ENCODE assay signal across 34 cellular contexts in the genomic region with DNA sequence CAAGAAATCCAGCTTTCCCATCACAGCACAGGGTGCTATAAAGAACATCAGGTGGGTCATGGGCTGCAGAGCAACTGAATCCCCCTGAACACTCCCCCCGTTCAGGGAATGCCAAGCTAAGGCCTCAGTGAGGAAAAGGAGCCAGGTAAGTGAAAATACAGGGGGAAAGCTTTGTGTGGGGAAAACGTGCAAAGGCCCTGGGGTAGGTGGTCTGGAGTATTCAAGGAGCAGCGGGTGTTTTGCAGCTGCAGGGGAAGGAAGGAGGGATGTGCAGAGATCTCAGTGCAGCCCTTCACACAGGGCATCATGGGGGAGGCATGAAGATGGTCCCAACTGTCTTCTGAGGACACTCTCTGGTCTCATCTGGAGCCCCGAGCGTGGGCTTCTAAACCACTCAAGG.
DNase-seq lines count a peak whose midpoint lies in the region; ATAC-seq, FAIRE-seq and TF ChIP-seq lines count a peak whose summit lies in the region.
"Had no signal": no experiment of that assay in that cellular context is flagged by ENCODE, and none has a peak within 500 bp of the region (broad histone marks: within the 10 kb centered on the region; RNA-seq: fewer than 3 reads in every experiment).

No MANE protein-coding gene starts in this region.

- POLR2A ChIA-PET in RWPE1 (lab: Yijun Ruan, JAX; ENCODE audit: low non-redundant PET), result no interaction called here

- H3K4me3 ChIP-seq in coronary artery, result no peak overlapping the region
- no peak overlapping the region for H3K4me3 ChIP-seq in muscle layer of colon (ENCODE audit: low read depth in 1 of 2, low read length in 2 of 2)
- H3K4me3 ChIP-seq in tibial artery, result no peak overlapping the region
- H3K4me3 ChIP-seq in WERI-Rb-1 (ENCODE audit: low read depth, low read length), result no peak overlapping the region
- H3K4me3 ChIP-seq: BLaER1, skin epidermis had no signal

- ATAC-seq in HG02610 (IDR thresholded peaks at IDR 0.05; ENCODE audit: unreplicated experiment), result no peak

- H3K27ac ChIP-seq in RWPE1, result peak overlapping the region; percentile 90
- H3K27ac ChIP-seq in coronary artery, result peak overlapping the region; percentile 67 to 91
- H3K27ac ChIP-seq in muscle layer of colon (ENCODE audit: low read depth, low read length), result peak overlapping the region; percentile 81
- H3K27ac ChIP-seq in tibial artery, result peak overlapping the region; percentile 77 to 87
- no peak overlapping the region for H3K27ac ChIP-seq in WERI-Rb-1
- H3K27ac ChIP-seq: KMS-11, neutrophil, VCaP had no signal

- H3K4me1 ChIP-seq in muscle layer of colon (ENCODE audit: insufficient read depth, low read length) (peaks cover 26% of the 10 kb centered on the region), tibial artery (peaks cover 4 to 42% (median 34%) of the 10 kb centered on the region in 4 donors)

- TF ChIP-seq CTCF in RWPE1 (conservative IDR thresholded peaks at IDR 0.05; ENCODE audit: low read depth) (no peak), coronary artery (IDR thresholded peaks at IDR 0.05) (no peak), tibial artery (IDR thresholded peaks at IDR 0.05) (no peak), WERI-Rb-1 (IDR thresholded peaks at IDR 0.05; ENCODE audit: low read depth, low read length) (no peak)

- H3K9ac ChIP-seq in muscle layer of colon (ENCODE audit: low read length), result no peak overlapping the region
- H3K9ac ChIP-seq: BLaER1, KMS-11 had no signal

- CTCF ChIA-PET in RWPE1 (lab: Yijun Ruan, JAX), result no interaction called here

- intact Hi-C loops in tibial artery (cut with DNase I; ENCODE audit: low total_unique reads), result loop anchor here (10.0 kb wide), 1 partner anchor 170 kb away; no protein-coding TSS in a partner anchor

- H3K36me3 ChIP-seq in muscle layer of colon (ENCODE audit: insufficient read depth, low read length), result no peaks in the 10 kb centered on the region
- no peaks in the 10 kb centered on the region for H3K36me3 ChIP-seq in tibial artery
- no peaks in the 10 kb centered on the region for H3K36me3 ChIP-seq in WERI-Rb-1
- H3K36me3 ChIP-seq: BLaER1, neutrophil had no signal

- H3K9me3 ChIP-seq in muscle layer of colon (ENCODE audit: low read length) (no peaks in the 10 kb centered on the region), tibial artery (no peaks in the 10 kb centered on the region), WERI-Rb-1 (ENCODE audit: severe bottlenecking) (peaks cover 3% of the 10 kb centered on the region)
- H3K9me3 ChIP-seq: neutrophil, psoas muscle had no signal

- no peak for FAIRE-seq in urothelium cell line (lab: Jason Lieb, UNC)
- FAIRE-seq: bronchial epithelial cell, colon, GM18507, keratinocyte had no signal

- DNase-seq in RWPE1 (ENCODE audit: low spot score) (no peak), coronary artery (ENCODE audit: low spot score) (no peak), tibial artery (no peak), WERI-Rb-1 (no peak), urothelium cell line (ENCODE audit: low spot score) (no peak)
- DNase-seq: activated CD4-positive, alpha-beta T cell treated with anti-CD3 and anti-CD28 coated beads for 4 hours; activated T-cell treated with anti-CD3 and anti-CD28 coated beads for 4 hours; amygdala; effector CD8-positive, alpha-beta T cell; EL; GOT3; head of caudate nucleus; left ventricle myocardium superior; naive B cell; NCI-H1436; NCI-H2081 treated with DMSO at 0.1 percent for 48 hours; NCI-H2227 treated with DMSO at 0.1 percent for 48 hours; NCI-H526; NK-92 treated with Interleukin-12 subunit alpha and Interleukin-12 subunit beta, amount 100 ng/mL, for 24 hours; PC-3; psoas muscle; SIG-M5; stimulated activated naive CD4-positive, alpha-beta T cell had no signal

- H3K27me3 ChIP-seq in muscle layer of colon (ENCODE audit: control insufficient read depth in 1 of 2, insufficient read depth in 2 of 2, low read length in 2 of 2) (no peaks in the 10 kb centered on the region), tibial artery (no peaks in the 10 kb centered on the region), WERI-Rb-1 (ENCODE audit: insufficient read depth, low read depth, severe bottlenecking) (no peaks in the 10 kb centered on the region)
- H3K27me3 ChIP-seq: BLaER1, neutrophil had no signal
